Comparison of ENCODE assay signal across 15 cellular contexts in the genomic region with DNA sequence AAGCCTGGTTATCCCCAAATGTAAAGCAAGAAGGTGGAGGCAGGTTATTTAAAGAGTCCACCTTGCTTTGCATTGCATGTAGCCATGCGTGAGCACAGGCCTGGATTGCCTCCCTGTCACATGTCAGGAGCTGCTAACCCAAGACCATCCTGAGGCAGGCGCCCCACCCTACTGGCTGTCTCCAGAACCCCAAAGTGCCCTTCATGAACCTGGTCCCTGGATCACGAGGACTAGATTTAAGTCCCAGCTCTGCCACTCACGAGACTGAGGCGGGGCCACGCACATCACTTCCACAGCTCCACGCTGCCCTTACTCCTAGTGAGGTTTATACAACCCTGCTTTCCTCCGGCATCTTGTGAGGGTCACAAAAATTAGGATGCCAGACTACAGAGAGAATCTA.
"Had no signal": no experiment of that assay in that cellular context is flagged by ENCODE, and none has a peak within 500 bp of the region (broad histone marks: within the 10 kb centered on the region; RNA-seq: fewer than 3 reads in every experiment).

No MANE protein-coding gene starts in this region.

- H3K9me3 Mint-ChIP-seq: dendritic cell treated with granulocyte-macrophage colony-stimulating factor and Interleukin-4, amounts not matched to agents 40 ng/mL and 50 ng/mL, for 4 days; effector memory CD8-positive, alpha-beta T cell; natural killer cell treated with Interleukin-12 subunit alpha and Interleukin-12 subunit beta and Interleukin-15 and Interleukin-18, amount 100 ng/mL, for 72 hours; neural progenitor cell had no signal

- H3K9me3 ChIP-seq: esophagus muscularis mucosa, gastrocnemius medialis, psoas muscle, right lobe of liver, suprapubic skin, thyroid gland, upper lobe of left lung had no signal

- H3K27ac ChIP-seq: epithelial cell of prostate, esophagus muscularis mucosa, gastrocnemius medialis, heart right ventricle, neural progenitor cell, psoas muscle, right lobe of liver, suprapubic skin, thyroid gland, upper lobe of left lung, uterus had no signal

- H3K4me3 Mint-ChIP-seq: dendritic cell treated with granulocyte-macrophage colony-stimulating factor and Interleukin-4, amounts not matched to agents 40 ng/mL and 50 ng/mL, for 4 days; effector memory CD8-positive, alpha-beta T cell; natural killer cell treated with Interleukin-12 subunit alpha and Interleukin-12 subunit beta and Interleukin-15 and Interleukin-18, amount 100 ng/mL, for 72 hours; neural progenitor cell; stimulated activated effector memory CD8-positive, alpha-beta T cell treated with anti-CD3 and anti-CD28 coated beads, Interleukin-12 subunit alpha, Interleukin-12 subunit beta, amount 100 ng/mL, for 72 hours had no signal

- H3K36me3 ChIP-seq: esophagus muscularis mucosa, gastrocnemius medialis, heart right ventricle, neural progenitor cell, right lobe of liver, suprapubic skin, thyroid gland, upper lobe of left lung, uterus had no signal

- H3K27ac Mint-ChIP-seq: dendritic cell treated with granulocyte-macrophage colony-stimulating factor and Interleukin-4, amounts not matched to agents 40 ng/mL and 50 ng/mL, for 4 days; effector memory CD8-positive, alpha-beta T cell; natural killer cell treated with Interleukin-12 subunit alpha and Interleukin-12 subunit beta and Interleukin-15 and Interleukin-18, amount 100 ng/mL, for 72 hours; neural progenitor cell; stimulated activated effector memory CD8-positive, alpha-beta T cell treated with anti-CD3 and anti-CD28 coated beads, Interleukin-12 subunit alpha, Interleukin-12 subunit beta, amount 100 ng/mL, for 72 hours had no signal

- H3K4me2 ChIP-seq: neural progenitor cell had no signal

- H3K36me3 Mint-ChIP-seq: natural killer cell treated with Interleukin-12 subunit alpha and Interleukin-12 subunit beta and Interleukin-15 and Interleukin-18, amount 100 ng/mL, for 72 hours; neural progenitor cell; stimulated activated effector memory CD8-positive, alpha-beta T cell treated with anti-CD3 and anti-CD28 coated beads, Interleukin-12 subunit alpha, Interleukin-12 subunit beta, amount 100 ng/mL, for 72 hours had no signal

- H3K4me1 ChIP-seq: neural progenitor cell, psoas muscle, right lobe of liver, uterus had no signal

- H3K27me3 ChIP-seq: gastrocnemius medialis, thyroid gland, upper lobe of left lung, uterus had no signal

- H3K4me3 ChIP-seq: esophagus muscularis mucosa, gastrocnemius medialis, heart right ventricle, neural progenitor cell, psoas muscle, right lobe of liver, suprapubic skin, thyroid gland, upper lobe of left lung, uterus had no signal

- H2AFZ ChIP-seq: neural progenitor cell had no signal

- H3K9ac ChIP-seq: neural progenitor cell had no signal
